ENCODE assay signal across 1 cellular context in the genomic region with DNA sequence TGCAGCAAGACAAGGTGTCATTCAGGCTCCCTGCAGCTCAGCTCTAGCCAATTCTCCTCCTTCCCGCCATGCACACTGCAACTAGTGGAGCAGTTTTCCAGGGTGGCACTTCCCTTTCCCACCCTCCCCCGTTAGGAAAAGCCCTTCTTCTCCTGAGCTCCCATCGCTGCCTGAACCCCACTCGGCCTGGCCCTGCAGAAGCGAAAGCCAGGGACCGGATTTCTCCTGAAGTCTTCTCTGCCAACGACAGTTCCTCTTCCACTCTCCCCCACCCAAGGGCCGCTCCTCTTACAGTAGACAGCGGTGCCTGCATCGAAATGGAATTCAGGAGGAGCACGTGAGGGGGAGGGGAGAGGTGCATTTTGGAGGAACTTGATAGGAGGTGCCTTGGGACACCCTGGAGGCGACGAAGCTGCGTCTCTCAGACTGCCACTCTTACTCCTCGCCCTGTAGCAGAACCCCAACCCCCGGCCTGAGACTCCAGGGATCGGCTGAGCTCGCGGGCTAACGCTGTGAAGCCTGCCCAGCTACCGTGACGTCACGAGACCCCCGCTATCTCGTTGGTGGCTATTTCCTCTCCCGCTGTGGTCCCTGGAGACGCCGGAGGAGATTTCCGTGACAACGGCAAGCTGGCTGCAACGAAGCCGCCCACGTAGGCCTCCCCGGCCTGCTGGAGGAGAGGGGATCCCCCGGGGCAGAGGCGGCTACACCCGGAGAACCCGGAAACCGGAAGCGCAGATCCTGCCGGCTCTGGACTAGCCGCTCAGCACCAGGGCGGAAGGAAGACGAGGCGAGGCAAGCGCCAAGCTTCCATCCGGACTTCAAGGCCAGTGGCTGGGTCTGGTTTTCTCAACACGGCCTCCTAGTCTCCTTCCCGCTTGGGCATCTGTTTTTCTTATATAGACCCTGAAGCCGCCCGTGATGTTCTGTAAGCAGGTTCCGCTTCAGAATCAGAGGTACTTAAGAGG.
TF ChIP-seq lines count a peak whose summit lies in the region.

No MANE protein-coding gene starts in this region.

TF ChIP-seq in GM12878, 131 proteins besides CTCF, POLR2A, EP300 and RAD21 (continued from another document and continues in another):
- TF ChIP-seq, protein P1, sequence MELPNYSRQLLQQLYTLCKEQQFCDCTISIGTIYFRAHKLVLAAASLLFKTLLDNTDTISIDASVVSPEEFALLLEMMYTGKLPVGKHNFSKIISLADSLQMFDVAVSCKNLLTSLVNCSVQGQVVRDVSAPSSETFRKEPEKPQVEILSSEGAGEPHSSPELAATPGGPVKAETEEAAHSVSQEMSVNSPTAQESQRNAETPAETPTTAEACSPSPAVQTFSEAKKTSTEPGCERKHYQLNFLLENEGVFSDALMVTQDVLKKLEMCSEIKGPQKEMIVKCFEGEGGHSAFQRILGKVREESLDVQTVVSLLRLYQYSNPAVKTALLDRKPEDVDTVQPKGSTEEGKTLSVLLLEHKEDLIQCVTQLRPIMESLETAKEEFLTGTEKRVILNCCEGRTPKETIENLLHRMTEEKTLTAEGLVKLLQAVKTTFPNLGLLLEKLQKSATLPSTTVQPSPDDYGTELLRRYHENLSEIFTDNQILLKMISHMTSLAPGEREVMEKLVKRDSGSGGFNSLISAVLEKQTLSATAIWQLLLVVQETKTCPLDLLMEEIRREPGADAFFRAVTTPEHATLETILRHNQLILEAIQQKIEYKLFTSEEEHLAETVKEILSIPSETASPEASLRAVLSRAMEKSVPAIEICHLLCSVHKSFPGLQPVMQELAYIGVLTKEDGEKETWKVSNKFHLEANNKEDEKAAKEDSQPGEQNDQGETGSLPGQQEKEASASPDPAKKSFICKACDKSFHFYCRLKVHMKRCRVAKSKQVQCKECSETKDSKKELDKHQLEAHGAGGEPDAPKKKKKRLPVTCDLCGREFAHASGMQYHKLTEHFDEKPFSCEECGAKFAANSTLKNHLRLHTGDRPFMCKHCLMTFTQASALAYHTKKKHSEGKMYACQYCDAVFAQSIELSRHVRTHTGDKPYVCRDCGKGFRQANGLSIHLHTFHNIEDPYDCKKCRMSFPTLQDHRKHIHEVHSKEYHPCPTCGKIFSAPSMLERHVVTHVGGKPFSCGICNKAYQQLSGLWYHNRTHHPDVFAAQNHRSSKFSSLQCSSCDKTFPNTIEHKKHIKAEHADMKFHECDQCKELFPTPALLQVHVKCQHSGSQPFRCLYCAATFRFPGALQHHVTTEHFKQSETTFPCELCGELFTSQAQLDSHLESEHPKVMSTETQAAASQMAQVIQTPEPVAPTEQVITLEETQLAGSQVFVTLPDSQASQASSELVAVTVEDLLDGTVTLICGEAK (IDR thresholded peaks at IDR 0.05; ENCODE audit: borderline replicate concordance): peak; percentile 80; the same call in 1 of the 2 replicates
- TF ChIP-seq MYC (IDR thresholded peaks at IDR 0.05; ENCODE audit: insufficient read depth, insufficient read length, insufficient replicate concordance, low read length, severe bottlenecking): no peak
- TF ChIP-seq BMI1 (IDR thresholded peaks at IDR 0.05; ENCODE audit: borderline replicate concordance): peak; percentile 87
- no peak for TF ChIP-seq YBX1 (IDR thresholded peaks at IDR 0.05)
- no peak for TF ChIP-seq KDM1A (IDR thresholded peaks at IDR 0.05; ENCODE audit: borderline replicate concordance)
- no peak for TF ChIP-seq SREBF2 (IDR thresholded peaks at IDR 0.05; ENCODE audit: low read length)
- TF ChIP-seq RAD51 (IDR thresholded peaks at IDR 0.05): no peak
- TF ChIP-seq CREM (IDR thresholded peaks at IDR 0.05; ENCODE audit: low read depth): peak; percentile 99
- peak; percentile 93 for TF ChIP-seq TAF1 (IDR thresholded peaks at IDR 0.05; ENCODE audit: borderline replicate concordance, low read depth, low read length)
- TF ChIP-seq RELA (IDR thresholded peaks at IDR 0.05; ENCODE audit: borderline replicate concordance, partially characterized antibody): peak; percentile 85
- TF ChIP-seq CEBPB (IDR thresholded peaks at IDR 0.05; ENCODE audit: borderline replicate concordance in 1 of 2, low read depth in 2 of 2, low read length in 2 of 2): peak in 1 of 2 experiments; percentile 97; a peak in 1 of 4 replicates
- peak; percentile 66 for TF ChIP-seq RUNX3 (IDR thresholded peaks at IDR 0.05; ENCODE audit: low read length)
- TF ChIP-seq RB1 (IDR thresholded peaks at IDR 0.05; ENCODE audit: borderline replicate concordance): no peak; the same call in none of the 2 replicates
- no peak for TF ChIP-seq KLF5 (IDR thresholded peaks at IDR 0.05; ENCODE audit: partially characterized antibody)
- TF ChIP-seq ELK1 (IDR thresholded peaks at IDR 0.05; ENCODE audit: low read depth, low read length): peak; percentile 80
- TF ChIP-seq, protein P2, sequence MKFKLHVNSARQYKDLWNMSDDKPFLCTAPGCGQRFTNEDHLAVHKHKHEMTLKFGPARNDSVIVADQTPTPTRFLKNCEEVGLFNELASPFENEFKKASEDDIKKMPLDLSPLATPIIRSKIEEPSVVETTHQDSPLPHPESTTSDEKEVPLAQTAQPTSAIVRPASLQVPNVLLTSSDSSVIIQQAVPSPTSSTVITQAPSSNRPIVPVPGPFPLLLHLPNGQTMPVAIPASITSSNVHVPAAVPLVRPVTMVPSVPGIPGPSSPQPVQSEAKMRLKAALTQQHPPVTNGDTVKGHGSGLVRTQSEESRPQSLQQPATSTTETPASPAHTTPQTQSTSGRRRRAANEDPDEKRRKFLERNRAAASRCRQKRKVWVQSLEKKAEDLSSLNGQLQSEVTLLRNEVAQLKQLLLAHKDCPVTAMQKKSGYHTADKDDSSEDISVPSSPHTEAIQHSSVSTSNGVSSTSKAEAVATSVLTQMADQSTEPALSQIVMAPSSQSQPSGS (IDR thresholded peaks at IDR 0.05; ENCODE audit: low read length): no peak
- TF ChIP-seq MEF2A (IDR thresholded peaks at IDR 0.05; ENCODE audit: insufficient read depth, low read depth, low read length): peak; percentile 90
- TF ChIP-seq USF2 (IDR thresholded peaks at IDR 0.05; ENCODE audit: borderline replicate concordance, low read depth, low read length): no peak; the same call in 1 of the 2 replicates
- no peak for TF ChIP-seq E2F8 (IDR thresholded peaks at IDR 0.05; ENCODE audit: low read depth, partially characterized antibody)
- no peak; the same call in 1 of the 2 replicates for TF ChIP-seq NFYA (IDR thresholded peaks at IDR 0.05; ENCODE audit: borderline replicate concordance, low read depth, low read length)
- TF ChIP-seq NKRF (conservative IDR thresholded peaks at IDR 0.05): no peak; the same call in 1 of the 2 replicates
- peak; percentile 100 for TF ChIP-seq NBN (IDR thresholded peaks at IDR 0.05)
- no peak for TF ChIP-seq MTA2 (IDR thresholded peaks at IDR 0.05; ENCODE audit: low read depth)
- TF ChIP-seq MEF2B (IDR thresholded peaks at IDR 0.05; ENCODE audit: partially characterized antibody, poor library complexity, severe bottlenecking): peak; percentile 98
- TF ChIP-seq BHLHE40 (IDR thresholded peaks at IDR 0.05; ENCODE audit: borderline replicate concordance in 1 of 2, low read depth in 2 of 2, low read length in 1 of 2): peak; percentile 84 to 90; a peak in 3 of 4 replicates
- TF ChIP-seq, protein P3, sequence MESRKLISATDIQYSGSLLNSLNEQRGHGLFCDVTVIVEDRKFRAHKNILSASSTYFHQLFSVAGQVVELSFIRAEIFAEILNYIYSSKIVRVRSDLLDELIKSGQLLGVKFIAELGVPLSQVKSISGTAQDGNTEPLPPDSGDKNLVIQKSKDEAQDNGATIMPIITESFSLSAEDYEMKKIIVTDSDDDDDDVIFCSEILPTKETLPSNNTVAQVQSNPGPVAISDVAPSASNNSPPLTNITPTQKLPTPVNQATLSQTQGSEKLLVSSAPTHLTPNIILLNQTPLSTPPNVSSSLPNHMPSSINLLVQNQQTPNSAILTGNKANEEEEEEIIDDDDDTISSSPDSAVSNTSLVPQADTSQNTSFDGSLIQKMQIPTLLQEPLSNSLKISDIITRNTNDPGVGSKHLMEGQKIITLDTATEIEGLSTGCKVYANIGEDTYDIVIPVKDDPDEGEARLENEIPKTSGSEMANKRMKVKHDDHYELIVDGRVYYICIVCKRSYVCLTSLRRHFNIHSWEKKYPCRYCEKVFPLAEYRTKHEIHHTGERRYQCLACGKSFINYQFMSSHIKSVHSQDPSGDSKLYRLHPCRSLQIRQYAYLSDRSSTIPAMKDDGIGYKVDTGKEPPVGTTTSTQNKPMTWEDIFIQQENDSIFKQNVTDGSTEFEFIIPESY (IDR thresholded peaks at IDR 0.05): no peak
- peak; percentile 77; the same call in 1 of the 2 replicates for TF ChIP-seq CBFB (IDR thresholded peaks at IDR 0.05; ENCODE audit: low read depth)
- TF ChIP-seq TCF3 (IDR thresholded peaks at IDR 0.05; ENCODE audit: borderline replicate concordance, insufficient read depth, low read depth, low read length): 0 out of 2 replicates have a peak, but pooled peaks have one; percentile 60
- TF ChIP-seq STAT3 (IDR thresholded peaks at IDR 0.05; ENCODE audit: low read depth, low read length): no peak
- no peak; the same call in 1 of the 2 replicates for TF ChIP-seq CBX5 (IDR thresholded peaks at IDR 0.05; ENCODE audit: low read depth)
- peak; percentile 66 for TF ChIP-seq SP1 (IDR thresholded peaks at IDR 0.05; ENCODE audit: low read depth, low read length)
- TF ChIP-seq ZNF384 (IDR thresholded peaks at IDR 0.05; ENCODE audit: borderline replicate concordance, low read depth, low read length): no peak
- TF ChIP-seq FOXM1 (IDR thresholded peaks at IDR 0.05; ENCODE audit: low read depth, low read length): peak; percentile 78
- TF ChIP-seq MXI1 (IDR thresholded peaks at IDR 0.05; ENCODE audit: low read depth, low read length): peak; percentile 72
- TF ChIP-seq RFX5 (IDR thresholded peaks at IDR 0.05; ENCODE audit: low read depth, low read length): peak; percentile 100
- TF ChIP-seq IRF5 (IDR thresholded peaks at IDR 0.05; ENCODE audit: borderline replicate concordance): no peak
- peak; percentile 96 for TF ChIP-seq IKZF1 (conservative IDR thresholded peaks at IDR 0.05)
- peak; percentile 81; the same call in 1 of the 2 replicates for TF ChIP-seq SIN3A (IDR thresholded peaks at IDR 0.05; ENCODE audit: low read depth, low read length)
- TF ChIP-seq PBX3 (IDR thresholded peaks at IDR 0.05; ENCODE audit: insufficient replicate concordance, low read depth, low read length): no peak
